In genomic region chr17:28610372-28610771, GRCh38 we compare ENCODE assay signal across 18 cellular contexts.
"Had no signal": no experiment of that assay in that cellular context is flagged by ENCODE, and none has a peak within 500 bp of the region (broad histone marks: within the 10 kb centered on the region; RNA-seq: fewer than 3 reads in every experiment).

No MANE protein-coding gene starts in this region.

- H3K27ac Mint-ChIP-seq: stimulated activated naive CD8-positive, alpha-beta T cell treated with anti-CD3 and anti-CD28 coated beads, Interleukin-15, amount 100 ng/mL, for 72 hours had no signal

- H3K4me3 Mint-ChIP-seq: activated naive CD8-positive, alpha-beta T cell; effector memory CD8-positive, alpha-beta T cell; stimulated activated naive CD8-positive, alpha-beta T cell treated with anti-CD3 and anti-CD28 coated beads, Interleukin-15, amount 100 ng/mL, for 72 hours had no signal

- DNase-seq: activated CD4-positive, alpha-beta T cell treated with anti-CD3 and anti-CD28 coated beads for 1 hour; activated CD4-positive, alpha-beta T cell treated with anti-CD3 and anti-CD28 coated beads, Interleukin-2, amount 50 U/mL, for 48 hours; anterior cingulate cortex; brain microvascular endothelial cell; cerebellar nuclear complex; dermis blood vessel endothelial cell; effector memory CD8-positive, alpha-beta T cell; foreskin melanocyte; heart right ventricle; lower lobe of right lung; midbrain; ovary; right lobe of liver; SJCRH30; stimulated activated naive CD8-positive, alpha-beta T cell treated with anti-CD3 and anti-CD28 coated beads, Interleukin-15, amount 100 ng/mL, for 72 hours; T1000; upper lobe of left lung had no signal

- H3K4me1 Mint-ChIP-seq: stimulated activated naive CD8-positive, alpha-beta T cell treated with anti-CD3 and anti-CD28 coated beads, Interleukin-15, amount 100 ng/mL, for 72 hours had no signal

- H3K36me3 Mint-ChIP-seq: activated naive CD8-positive, alpha-beta T cell had no signal

- ATAC-seq: effector memory CD8-positive, alpha-beta T cell; heart right ventricle; lower lobe of right lung; stimulated activated naive CD8-positive, alpha-beta T cell treated with anti-CD3 and anti-CD28 coated beads, Interleukin-15, amount 100 ng/mL, for 72 hours had no signal

- H3K27me3 Mint-ChIP-seq: activated naive CD8-positive, alpha-beta T cell; effector memory CD8-positive, alpha-beta T cell; stimulated activated naive CD8-positive, alpha-beta T cell treated with anti-CD3 and anti-CD28 coated beads, Interleukin-15, amount 100 ng/mL, for 72 hours had no signal

- H3K9me3 Mint-ChIP-seq: effector memory CD8-positive, alpha-beta T cell; stimulated activated naive CD8-positive, alpha-beta T cell treated with anti-CD3 and anti-CD28 coated beads, Interleukin-15, amount 100 ng/mL, for 72 hours had no signal
